ENCODE assay signal across 21 cellular contexts in genomic region chr6:105036371-105036770, GRCh38.
"Had no signal": no experiment of that assay in that cellular context is flagged by ENCODE, and none has a peak within 500 bp of the region (broad histone marks: within the 10 kb centered on the region; RNA-seq: fewer than 3 reads in every experiment).

No MANE protein-coding gene starts in this region.

- H3K36me3 ChIP-seq: ascending aorta, colonic mucosa, esophagus squamous epithelium, left ventricle myocardium inferior, right lobe of liver, tibial nerve, uterus had no signal

- DNase-seq: activated B cell treated with CpG ODN at 0.5 μM for 24 hours; activated CD4-positive, alpha-beta T cell treated with anti-CD3 and anti-CD28 coated beads, Interleukin-2, amount 10 ng/mL, durations not matched to agents 7 days and 5 days; activated CD8-positive, alpha-beta memory T cell treated with anti-CD3 and anti-CD28 coated beads, Interleukin-2, amount 50 U/mL, for 48 hours; activated naive CD8-positive, alpha-beta T cell treated with anti-CD3 and anti-CD28 coated beads, Interleukin-2, amount 50 U/mL, for 24 hours; activated T-cell treated with anti-CD3 and anti-CD28 coated beads, Interleukin-2, amount 50 U/mL, for 72 hours; colonic mucosa; esophagus squamous epithelium; hypothalamus; left ventricle myocardium inferior; naive thymus-derived CD8-positive, alpha-beta T cell; psoas muscle; right lobe of liver; stimulated activated CD4-positive, alpha-beta T cell treated with anti-CD3 and anti-CD28 coated beads, Interleukin-4, amount 100 ng/mL, for 4 hours; stimulated activated CD8-positive, alpha-beta memory T cell treated with anti-CD3 and anti-CD28 coated beads, Interleukin-4, amount 100 ng/mL, for 48 hours; stimulated activated naive CD4-positive, alpha-beta T cell treated with Interleukin-2 at 50 U/mL for 16 hours; substantia nigra; T-helper 2 cell; uterus had no signal

- H3K4me1 Mint-ChIP-seq: activated B cell treated with CpG ODN at 0.5 μM for 24 hours; activated CD4-positive, alpha-beta T cell treated with anti-CD3 and anti-CD28 coated beads, Interleukin-2, amount 10 ng/mL, durations not matched to agents 7 days and 5 days; activated naive CD8-positive, alpha-beta T cell treated with anti-CD3 and anti-CD28 coated beads, Interleukin-2, amount 50 U/mL, for 24 hours; naive thymus-derived CD8-positive, alpha-beta T cell had no signal

- H3K9me3 ChIP-seq: ascending aorta, colonic mucosa, esophagus squamous epithelium, left ventricle myocardium inferior, psoas muscle, right lobe of liver, tibial nerve, uterus had no signal

- H3K4me3 ChIP-seq: ascending aorta, colonic mucosa, esophagus squamous epithelium, left ventricle myocardium inferior, psoas muscle, right lobe of liver, smooth muscle cell, tibial nerve, uterus had no signal

- ATAC-seq: activated naive CD8-positive, alpha-beta T cell treated with anti-CD3 and anti-CD28 coated beads, Interleukin-2, amount 50 U/mL, for 24 hours; activated T-cell treated with anti-CD3 and anti-CD28 coated beads, Interleukin-2, amount 50 U/mL, for 72 hours; naive thymus-derived CD8-positive, alpha-beta T cell; psoas muscle; right lobe of liver had no signal

- H3K27ac Mint-ChIP-seq: activated B cell treated with CpG ODN at 0.5 μM for 24 hours; activated CD4-positive, alpha-beta T cell treated with anti-CD3 and anti-CD28 coated beads, Interleukin-2, amount 10 ng/mL, durations not matched to agents 7 days and 5 days; activated naive CD8-positive, alpha-beta T cell treated with anti-CD3 and anti-CD28 coated beads, Interleukin-2, amount 50 U/mL, for 24 hours; activated T-cell treated with anti-CD3 and anti-CD28 coated beads, Interleukin-2, amount 50 U/mL, for 72 hours; naive thymus-derived CD8-positive, alpha-beta T cell had no signal

- H3K27ac ChIP-seq: ascending aorta, colonic mucosa, esophagus squamous epithelium, left ventricle myocardium inferior, psoas muscle, right lobe of liver, tibial nerve, uterus had no signal

- H3K4me3 Mint-ChIP-seq: activated B cell treated with CpG ODN at 0.5 μM for 24 hours; activated CD4-positive, alpha-beta T cell treated with anti-CD3 and anti-CD28 coated beads, Interleukin-2, amount 10 ng/mL, durations not matched to agents 7 days and 5 days; activated naive CD8-positive, alpha-beta T cell treated with anti-CD3 and anti-CD28 coated beads, Interleukin-2, amount 50 U/mL, for 24 hours; activated T-cell treated with anti-CD3 and anti-CD28 coated beads, Interleukin-2, amount 50 U/mL, for 72 hours; naive thymus-derived CD8-positive, alpha-beta T cell had no signal

- H3K36me3 Mint-ChIP-seq: naive thymus-derived CD8-positive, alpha-beta T cell had no signal

- H3K27me3 ChIP-seq: ascending aorta, colonic mucosa, esophagus squamous epithelium, tibial nerve, uterus had no signal

- H3K4me1 ChIP-seq: ascending aorta, colonic mucosa, esophagus squamous epithelium, left ventricle myocardium inferior, psoas muscle, right lobe of liver, tibial nerve, uterus had no signal

- H3K4me2 ChIP-seq: smooth muscle cell had no signal

- H3K9me3 Mint-ChIP-seq: activated B cell treated with CpG ODN at 0.5 μM for 24 hours; activated CD4-positive, alpha-beta T cell treated with anti-CD3 and anti-CD28 coated beads, Interleukin-2, amount 10 ng/mL, durations not matched to agents 7 days and 5 days; activated naive CD8-positive, alpha-beta T cell treated with anti-CD3 and anti-CD28 coated beads, Interleukin-2, amount 50 U/mL, for 24 hours; activated T-cell treated with anti-CD3 and anti-CD28 coated beads, Interleukin-2, amount 50 U/mL, for 72 hours; naive thymus-derived CD8-positive, alpha-beta T cell had no signal
